Comparison of ENCODE assay signal across 23 cellular contexts in the genomic region with DNA sequence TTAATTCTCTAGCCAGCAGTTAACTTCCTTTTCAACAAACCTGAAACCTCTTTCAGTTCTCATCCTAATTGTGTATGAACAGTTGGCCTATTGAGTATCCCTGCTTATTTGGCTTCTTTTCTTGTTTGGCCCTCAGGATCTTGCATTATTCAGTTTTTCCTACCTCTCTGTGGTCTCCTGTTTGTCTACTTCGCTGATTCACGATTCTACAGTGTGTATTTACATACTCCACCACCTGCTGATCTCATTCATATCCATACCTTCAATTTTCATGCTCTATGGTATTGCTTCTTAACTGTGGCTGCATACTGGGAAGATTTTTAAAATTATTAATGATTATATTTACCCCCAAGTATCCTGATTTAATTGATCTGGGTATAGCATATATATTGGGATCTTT.
DNase-seq lines count a peak whose midpoint lies in the region; ATAC-seq, FAIRE-seq and TF ChIP-seq lines count a peak whose summit lies in the region.
"Had no signal": no experiment of that assay in that cellular context is flagged by ENCODE, and none has a peak within 500 bp of the region (broad histone marks: within the 10 kb centered on the region; RNA-seq: fewer than 3 reads in every experiment).

No MANE protein-coding gene starts in this region.

- ATAC-seq in HG03521 (IDR thresholded peaks at IDR 0.05; ENCODE audit: unreplicated experiment) = no peak
- ATAC-seq: activated CD8-positive, alpha-beta T cell treated with anti-CD3 and anti-CD28 coated beads, Interleukin-2, amount 10 ng/mL, durations not matched to agents 7 days and 5 days; K562; naive thymus-derived CD8-positive, alpha-beta T cell; sciatic nerve; stimulated activated memory B cell treated with anti-CD40 and anti-IgM and Interleukin-4, amounts not matched to agents 10 μg/mL and 1 μg/mL and 100 μg/mL, for 72 hours had no signal

- no peaks in the 10 kb centered on the region for H3K36me3 ChIP-seq in HEK293 (ENCODE audit: control insufficient read depth in 2 of 2, insufficient read depth in 1 of 2, low read length in 2 of 2)
- H3K36me3 ChIP-seq: esophagus squamous epithelium, tibial artery had no signal

- no peak overlapping the region for H3K27ac ChIP-seq in HEK293 (ENCODE audit: extremely low read depth, low read depth, low read length)
- H3K27ac ChIP-seq: esophagus squamous epithelium, parathyroid adenoma, tibial artery had no signal

- TF ChIP-seq CTCF in HEK293 (tag by site-specific recombination; IDR thresholded peaks at IDR 0.05) = no peak
- no peak for TF ChIP-seq CTCF in epithelial cell of esophagus (IDR thresholded peaks at IDR 0.05; ENCODE audit: insufficient read depth, low read depth, low read length, missing control alignments)

- POLR2A ChIA-PET in HEK293 (lab: Yijun Ruan, JAX) = no interaction called here

- H3K4me1 ChIP-seq in HEK293 (ENCODE audit: control insufficient read depth, insufficient read depth, low read length) = no peaks in the 10 kb centered on the region
- H3K4me1 ChIP-seq: parathyroid adenoma, tibial artery had no signal

- DNase-seq in NCI-H146 treated with DMSO at 0.1 percent for 48 hours (lab: John Stamatoyannopoulos, UW; ENCODE audit: unreplicated experiment) = peak; percentile 99
- DNase-seq in NCI-H748 (lab: John Stamatoyannopoulos, UW; ENCODE audit: unreplicated experiment) = peak; percentile 87
- DNase-seq in epithelial cell of esophagus (ENCODE audit: low read depth) = peak; percentile 45
- DNase-seq in NCI-H2171 (lab: John Stamatoyannopoulos, UW) = no peak
- no peak for DNase-seq in GM19239 (ENCODE audit: insufficient read length, low spot score)
- DNase-seq: activated CD8-positive, alpha-beta T cell treated with anti-CD3 and anti-CD28 coated beads, Interleukin-2, amount 10 ng/mL, durations not matched to agents 7 days and 5 days; activated naive CD4-positive, alpha-beta T cell treated with anti-CD3 and anti-CD28 coated beads, Interleukin-2, amount 10 ng/mL, durations not matched to agents 7 days and 5 days; activated T-cell treated with anti-CD3 and anti-CD28 coated beads, Interleukin-2, amount 50 U/mL, for 48 hours; aorta; effector CD8-positive, alpha-beta T cell; esophagus squamous epithelium; HFFc6; mesenchymal stem cell; MV-4-11; naive thymus-derived CD8-positive, alpha-beta T cell; T-helper 9 cell; tibial artery had no signal

- CTCF ChIA-PET in HEK293 (lab: Yijun Ruan, JAX) = interaction anchor here (1.3 kb wide), 1 partner anchor 12 kb away, joined by 4 read pairs; no protein-coding TSS in a partner anchor

- no peak overlapping the region for H3K4me3 ChIP-seq in HEK293 (ENCODE audit: low read depth, low read length)
- no peak overlapping the region for H3K4me3 ChIP-seq in epithelial cell of esophagus (ENCODE audit: low read length)
- H3K4me3 ChIP-seq: esophagus squamous epithelium, K562, tibial artery had no signal

- H3K9me3 ChIP-seq in HEK293 (ENCODE audit: control insufficient read depth, insufficient read depth, low read depth, low read length) = no peaks in the 10 kb centered on the region
- H3K9me3 ChIP-seq: esophagus squamous epithelium, tibial artery had no signal

- FAIRE-seq in GM19239 (lab: Jason Lieb, UNC) = no peak
- FAIRE-seq: K562 had no signal

TF ChIP-seq in HEK293, 187 proteins besides CTCF, POLR2A, EP300 and RAD21:
- TF ChIP-seq ZNF571 (tag by site-specific recombination; IDR thresholded peaks at IDR 0.05) = no peak
- no peak for TF ChIP-seq ZNF274 (IDR thresholded peaks at IDR 0.05; ENCODE audit: low read length)
- TF ChIP-seq ZNF274 (tag by site-specific recombination; IDR thresholded peaks at IDR 0.05; ENCODE audit: borderline replicate concordance) = no peak
- 0 out of 2 replicates have a peak, but pooled peaks have one; percentile 12 for TF ChIP-seq SCRT2 (tag by site-specific recombination; IDR thresholded peaks at IDR 0.05)

Comparison
In these comparisons a context has a peak if more than half of its experiments do, and no peak if none do; other contexts are left out.
1. DNase-seq: peak in NCI-H146 treated with DMSO at 0.1 percent for 48 hours (single experiment), NCI-H748 (single experiment) and epithelial cell of esophagus (single experiment); none in NCI-H2171 (single experiment) and GM19239 (single experiment).